Comparison of ENCODE assay signal across 28 cellular contexts in the genomic region with DNA sequence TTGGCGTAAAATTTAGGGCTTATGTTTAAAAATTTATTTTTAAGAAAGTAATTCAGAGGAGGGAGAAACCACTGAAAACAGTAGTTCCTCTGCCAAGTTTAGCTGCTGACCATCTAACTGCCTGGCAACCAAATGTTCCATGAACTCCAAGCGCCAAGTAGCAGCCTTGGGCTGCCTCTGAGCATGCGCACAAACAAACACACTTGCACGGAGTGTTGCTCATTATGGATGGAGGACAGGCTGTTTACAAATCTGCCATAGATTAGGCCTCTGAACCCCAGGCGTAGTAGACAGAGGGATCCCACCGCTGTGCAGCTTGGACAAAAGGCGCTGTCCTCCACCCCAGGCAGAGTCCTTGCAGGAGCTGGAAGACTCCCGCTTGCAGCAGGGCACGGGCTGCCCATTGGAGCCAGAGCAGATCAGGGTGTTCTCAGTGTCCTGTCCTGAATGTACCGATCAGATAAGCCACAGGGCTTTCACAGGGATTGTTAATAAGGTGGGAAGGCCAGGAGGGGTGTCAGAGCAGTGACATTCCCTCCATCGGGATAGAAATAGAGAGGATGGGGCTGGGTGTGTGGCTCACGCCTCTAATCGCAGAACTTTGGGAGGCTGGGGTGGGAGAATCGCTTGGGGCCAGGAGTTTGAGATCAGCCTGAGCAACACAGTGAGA. TPM values are rescaled to one million over a fixed set of nuclear protein-coding genes. Genes with fewer than 3 reads are reported as not detected.
DNase-seq lines count a peak whose midpoint lies in the region; ATAC-seq, FAIRE-seq and TF ChIP-seq lines count a peak whose summit lies in the region.
"Had no signal": no experiment of that assay in that cellular context is flagged by ENCODE, and none has a peak within 500 bp of the region (broad histone marks: within the 10 kb centered on the region; RNA-seq: fewer than 3 reads in every experiment).

No MANE protein-coding gene starts in this region.

- peaks cover 67% of the 10 kb centered on the region for H3K4me1 Mint-ChIP-seq in mesothelial cell of epicardium
- H3K4me1 Mint-ChIP-seq: activated naive CD8-positive, alpha-beta T cell treated with anti-CD3 and anti-CD28 coated beads, Interleukin-2, amount 50 U/mL, for 24 hours; T-cell had no signal

- TF ChIP-seq CTCF in HEK293 (tag by site-specific recombination; IDR thresholded peaks at IDR 0.05) (no peak), K562 (IDR thresholded peaks at IDR 0.05 in 2 of 3, conservative IDR thresholded peaks at IDR 0.05 in 1 of 3; ENCODE audit: insufficient read depth in 2 of 3, low read depth in 1 of 3, low read length in 3 of 3) (no peak), mesothelial cell of epicardium (IDR thresholded peaks at IDR 0.05; ENCODE audit: unreplicated experiment) (no peak)

- H3K9me3 ChIP-seq in HEK293 (ENCODE audit: control insufficient read depth, insufficient read depth, low read depth, low read length) (no peaks in the 10 kb centered on the region), K562 (replicated peaks; ENCODE audit: control insufficient read depth, insufficient read depth, low read depth, low read length) (no peaks in the 10 kb centered on the region)
- H3K9me3 ChIP-seq: breast epithelium, prostate gland, upper lobe of right lung had no signal

- no peak overlapping the region for H3K9ac ChIP-seq in K562 (ENCODE audit: insufficient read depth in 1 of 2, low read depth in 2 of 2, low read length in 2 of 2)

- no peaks in the 10 kb centered on the region for H3K9me3 Mint-ChIP-seq in mesothelial cell of epicardium
- H3K9me3 Mint-ChIP-seq: activated naive CD8-positive, alpha-beta T cell treated with anti-CD3 and anti-CD28 coated beads, Interleukin-2, amount 50 U/mL, for 24 hours; HFFc6; T-cell had no signal

- H3K27ac ChIP-seq in HEK293 (ENCODE audit: extremely low read depth, low read depth, low read length) (no peak overlapping the region), K562 (ENCODE audit: extremely low read depth, low read depth, low read length) (no peak overlapping the region), substantia nigra (ENCODE audit: low read depth, low read length, poor library complexity, severe bottlenecking) (no peak overlapping the region)
- H3K27ac ChIP-seq: breast epithelium, prostate gland, upper lobe of right lung had no signal

- H4K20me1 ChIP-seq in K562 (replicated peaks; ENCODE audit: control insufficient read depth, insufficient read depth, low read length): no peaks in the 10 kb centered on the region

- no peaks in the 10 kb centered on the region for H3K27me3 Mint-ChIP-seq in mesothelial cell of epicardium (ENCODE audit: low read depth)

- H3K27ac Mint-ChIP-seq in mesothelial cell of epicardium: peak overlapping the region; percentile 96
- H3K27ac Mint-ChIP-seq: activated naive CD8-positive, alpha-beta T cell treated with anti-CD3 and anti-CD28 coated beads, Interleukin-2, amount 50 U/mL, for 24 hours; HFFc6; naive thymus-derived CD4-positive, alpha-beta T cell; stimulated activated naive CD8-positive, alpha-beta T cell treated with anti-CD3 and anti-CD28 coated beads, Interleukin-15, Interleukin-2, amounts not matched to agents 100 ng/mL and 50 ng/mL, for 24 hours; T-cell had no signal

- no peak for TF ChIP-seq EP300 in K562 (IDR thresholded peaks at IDR 0.05; ENCODE audit: low read length)

- no peak overlapping the region for H2AFZ ChIP-seq in K562 (ENCODE audit: low read depth, low read length)

- H3K4me2 ChIP-seq in K562 (ENCODE audit: insufficient read depth, low read length): no peak overlapping the region

- no peak for FAIRE-seq in K562 (lab: Jason Lieb, UNC)
- no peak for FAIRE-seq in GM12892 (lab: Jason Lieb, UNC)
- FAIRE-seq: HepG2, small intestine had no signal

- H3K36me3 ChIP-seq in HEK293 (ENCODE audit: control insufficient read depth in 2 of 2, insufficient read depth in 1 of 2, low read length in 2 of 2) (no peaks in the 10 kb centered on the region), K562 (ENCODE audit: control insufficient read depth, insufficient read depth, low read length) (no peaks in the 10 kb centered on the region)
- H3K36me3 ChIP-seq: breast epithelium, prostate gland, upper lobe of right lung had no signal

- in situ Hi-C loops in K562 (cut with MboI): no loop called here

- no peak overlapping the region for H3K4me3 Mint-ChIP-seq in mesothelial cell of epicardium
- H3K4me3 Mint-ChIP-seq: activated naive CD8-positive, alpha-beta T cell treated with anti-CD3 and anti-CD28 coated beads, Interleukin-2, amount 50 U/mL, for 24 hours; HFFc6; naive thymus-derived CD4-positive, alpha-beta T cell; stimulated activated naive CD8-positive, alpha-beta T cell treated with anti-CD3 and anti-CD28 coated beads, Interleukin-15, Interleukin-2, amounts not matched to agents 100 ng/mL and 50 ng/mL, for 24 hours; T-cell had no signal

- no peak for TF ChIP-seq POLR2A in K562 (conservative IDR thresholded peaks at IDR 0.05)
- no peak for TF ChIP-seq POLR2A in GM12892 (IDR thresholded peaks at IDR 0.05; ENCODE audit: low read depth, low read length)

- intact Hi-C loops in K562 (cut with micrococcal nuclease): loop anchor here (1.0 kb wide), 1 partner anchor 63 kb away; no protein-coding TSS in a partner anchor

- TF ChIP-seq RAD21 in K562 (CRISPR knock-in tag; conservative IDR thresholded peaks at IDR 0.05 in 1 of 2, IDR thresholded peaks at IDR 0.05 in 1 of 2): no peak

- no peaks in the 10 kb centered on the region for H3K79me2 ChIP-seq in K562 (ENCODE audit: control insufficient read depth, insufficient read depth, low read length)

- H3K4me1 ChIP-seq in HEK293 (ENCODE audit: control insufficient read depth, insufficient read depth, low read length) (no peaks in the 10 kb centered on the region), K562 (replicated peaks in 1 of 2; ENCODE audit: control insufficient read depth in 2 of 2, insufficient read depth in 2 of 2, low read length in 2 of 2) (no peaks in the 10 kb centered on the region)
- H3K4me1 ChIP-seq: breast epithelium, prostate gland, upper lobe of right lung had no signal

- POLR2A ChIA-PET in HEK293 (lab: Yijun Ruan, JAX): no interaction called here
- POLR2A ChIA-PET in K562 (lab: Yijun Ruan, JAX): no interaction called here

- H3K4me3 ChIP-seq in HEK293 (ENCODE audit: low read depth, low read length) (no peak overlapping the region), K562 (no peak overlapping the region)
- H3K4me3 ChIP-seq: breast epithelium, lung, prostate gland, upper lobe of right lung had no signal

- DNase-seq in K562 (ENCODE audit: extremely low read depth in 1 of 4, low spot score in 3 of 4) (no peak), mesothelial cell of epicardium (ENCODE audit: low spot score in 2 of 2, unreplicated experiment in 2 of 2) (no peak), substantia nigra (lab: John Stamatoyannopoulos, UW) (peak in 31 of 49 donors; percentile 8 to 67 (median 29)), GM12892 (ENCODE audit: insufficient read length) (no peak), NCI-H2081 treated with DMSO at 0.1 percent for 48 hours (lab: John Stamatoyannopoulos, UW) (no peak)
- no peak for DNase-seq in activated CD4-positive, alpha-beta T cell treated with anti-CD3 and anti-CD28 coated beads for 48 hours
- DNase-seq: activated CD4-positive, alpha-beta T cell treated with anti-CD3 and anti-CD28 coated beads for 4 hours; activated naive CD8-positive, alpha-beta T cell treated with anti-CD3 and anti-CD28 coated beads, Interleukin-2, amount 50 U/mL, for 24 hours; AML-193; COR-L47; HFFc6; islet precursor cell; naive thymus-derived CD4-positive, alpha-beta T cell; NCI-H1417 treated with DMSO at 0.1 percent for 48 hours; NCI-H524; small intestine; stimulated activated CD4-positive, alpha-beta T cell treated with anti-CD3 and anti-CD28 coated beads, Interleukin-4, amount 100 ng/mL, for 1 hour; T-cell; upper lobe of right lung had no signal

- no peaks in the 10 kb centered on the region for H3K9me1 ChIP-seq in K562 (ENCODE audit: control insufficient read depth, insufficient read depth, low read length)

- peaks cover 14 to 22% of the 10 kb centered on the region in 2 experiments; a peak in 4 of 5 replicates for H3K27me3 ChIP-seq in K562 (ENCODE audit: control insufficient read depth in 2 of 2, insufficient read depth in 2 of 2, low read length in 2 of 2)
- H3K27me3 ChIP-seq: breast epithelium had no signal

- CTCF ChIA-PET in HEK293 (lab: Yijun Ruan, JAX) (interaction anchor here (0.7 to 3.4 kb wide), 5 partner anchors 10 to 665 kb away, joined by 3 to 49 read pairs (median 4); no protein-coding TSS in a partner anchor), K562 (lab: Yijun Ruan, JAX; ENCODE audit: low intra/inter-chr PET ratio) (interaction anchor here (2.6 kb wide), 1 partner anchor 64 kb away, joined by 17 read pairs; no protein-coding TSS in a partner anchor)

- no TSS peak for BruUV-seq in K562 (replicated peaks; lab: Mats Ljungman, UMichigan)

- ATAC-seq in K562: no peak
- no peak for ATAC-seq in HG03280 (IDR thresholded peaks at IDR 0.05; ENCODE audit: unreplicated experiment)
- ATAC-seq: activated naive CD8-positive, alpha-beta T cell treated with anti-CD3 and anti-CD28 coated beads, Interleukin-2, amount 50 U/mL, for 24 hours; HepG2; naive thymus-derived CD4-positive, alpha-beta T cell; Right ventricle myocardium inferior; T-cell; upper lobe of right lung had no signal

- 11% methylated on average over 14 of the region's 14 CpGs for WGBS in K562 (ENCODE audit: insufficient coverage, low coverage, missing lambda C conversion rate)

- peaks cover 3% of the 10 kb centered on the region for H3K36me3 Mint-ChIP-seq in mesothelial cell of epicardium
- H3K36me3 Mint-ChIP-seq: T-cell had no signal

TF ChIP-seq in HEK293, 187 proteins besides CTCF, POLR2A, EP300 and RAD21 (continues in another document):
- TF ChIP-seq FEZF1 (tag by site-specific recombination; IDR thresholded peaks at IDR 0.05): peak; percentile 49

RNA-seq across cellular contexts. Expression of a gene that starts 47.7 kb away (rescaled TPM):
- not detected in 2 replicates for total RNA-seq in K562 (2011; cell fraction: chromatin; rRNA removed; ENCODE audit: low replicate concordance)
- total RNA-seq in K562 (2011; cell fraction: nucleolus; rRNA removed): not detected in 2 replicates
- total RNA-seq in K562 (2011; cell fraction: nucleoplasm; rRNA removed): not detected in 2 replicates
- total RNA-seq in K562 (2014; rRNA removed): not detected in 2 replicates
- not detected in 2 replicates for total RNA-seq in K562 (2014; rRNA removed; fragmentation: Illumina TruSeq; extraction: Trizol)
- total RNA-seq in K562 (2015; rRNA removed; fragmentation: Illumina TruSeq; extraction: Trizol): not detected in 2 replicates
- total RNA-seq in K562 (2021): not detected in 2 replicates
- not detected in 2 replicates for polyA plus RNA-seq in K562 (2011; rRNA removed)
- polyA plus RNA-seq in K562 (2011; cell fraction: cytosol; rRNA removed): not detected in 2 replicates
- polyA plus RNA-seq in K562 (2011; cell fraction: nucleus; rRNA removed): not detected in 2 replicates
- not detected in 2 replicates for polyA plus RNA-seq in K562 (2012)
- polyA plus RNA-seq in K562 (2014; fragmentation: Illumina TruSeq; extraction: Trizol): not detected in 2 replicates
- not detected for polyA plus RNA-seq in K562 (2014; fragmentation: Nextera tagmentation; extraction: Ambion mirVana)
- polyA plus RNA-seq in K562 (2014; rRNA removed): not detected in 2 replicates
- polyA minus RNA-seq in K562 (2011; rRNA and poly(A)+ RNA removed): not detected in 2 replicates
- not detected in 2 replicates for polyA minus RNA-seq in K562 (2011; cell fraction: cytosol; rRNA and poly(A)+ RNA removed)
- polyA minus RNA-seq in K562 (2011; cell fraction: nucleus; rRNA and poly(A)+ RNA removed): not detected in 2 replicates
- total RNA-seq in mesothelial cell of epicardium: not detected in 3 replicates
- not detected for polyA plus RNA-seq in GM12892 (2012; ENCODE audit: missing spikeins)
- total RNA-seq: breast epithelium; fibroblast of villous mesenchyme; HepG2; HFFc6; lung; naive thymus-derived CD4-positive, alpha-beta T cell; Right ventricle myocardium inferior; T-cell; upper lobe of right lung had no signal
- polyA plus RNA-seq: HepG2; lung; naive thymus-derived CD4-positive, alpha-beta T cell; small intestine had no signal

Comparison
In these comparisons a context has a peak if more than half of its experiments do, and no peak if none do; other contexts are left out.
1. DNase-seq: peak in substantia nigra (31 of 49); none in K562 (0 of 4), mesothelial cell of epicardium (0 of 2), activated CD4-positive, alpha-beta T cell treated with anti-CD3 and anti-CD28 coated beads for 48 hours (single experiment), GM12892 (single experiment) and NCI-H2081 treated with DMSO at 0.1 percent for 48 hours (single experiment).